Comparison of ENCODE assay signal across 7 cellular contexts in genomic region chr10:42816334-42816733, GRCh38. TPM values are rescaled to one million over a fixed set of nuclear protein-coding genes. Genes with fewer than 3 reads are reported as not detected.
DNase-seq lines count a peak whose midpoint lies in the region; ATAC-seq and TF ChIP-seq lines count a peak whose summit lies in the region.
"Not testable (repeated sequence)": the region's sequence is repeated elsewhere in the genome, so short reads cannot be mapped to it uniquely, and the experiment has no call there.

No MANE protein-coding gene starts in this region.

- H3K9ac ChIP-seq in HUES48 (ENCODE audit: low read depth, low read length) = not testable (repeated sequence)

- POLR2A ChIA-PET in A673 (lab: Charles Lee; ENCODE audit: low non-redundant PET) = not testable (repeated sequence)

- H3K27me3 Mint-ChIP-seq in T-helper 17 cell; central memory CD8-positive, alpha-beta T cell; glutamatergic neuron (ENCODE audit: unreplicated experiment); progenitor cell of endocrine pancreas: not testable (repeated sequence)

- H3K27ac Mint-ChIP-seq in T-helper 17 cell = peak overlapping the region; percentile 77
- peak overlapping the region; percentile 25 for H3K27ac Mint-ChIP-seq in central memory CD8-positive, alpha-beta T cell (ENCODE audit: low read depth)
- H3K27ac Mint-ChIP-seq in glutamatergic neuron (ENCODE audit: unreplicated experiment) = peak overlapping the region; percentile 53
- peak overlapping the region; percentile 71 for H3K27ac Mint-ChIP-seq in progenitor cell of endocrine pancreas

- H3K9me3 ChIP-seq in A673 (ENCODE audit: low read depth, low read length, poor library complexity, severe bottlenecking); HUES48 (ENCODE audit: control insufficient read depth, insufficient read depth, low read length); T-helper 17 cell (ENCODE audit: control insufficient read depth, low read length, poor library complexity, severe bottlenecking): not testable (repeated sequence)

- intact Hi-C loops in A673 (cut with micrococcal nuclease; ENCODE audit: unreplicated experiment) = not testable (repeated sequence)

- H3K4me3 Mint-ChIP-seq in T-helper 17 cell; central memory CD8-positive, alpha-beta T cell; glutamatergic neuron (ENCODE audit: unreplicated experiment); progenitor cell of endocrine pancreas (ENCODE audit: low read depth): not testable (repeated sequence)

- H3K27me3 ChIP-seq in A673 (replicated peaks; ENCODE audit: insufficient read depth, low read depth, low read length, poor library complexity); HUES48 (ENCODE audit: control insufficient read depth, insufficient read depth, low read length): not testable (repeated sequence)

- CTCF ChIA-PET in A673 (lab: Charles Lee) = not testable (repeated sequence)

- H3K27ac ChIP-seq in A673 (ENCODE audit: low read depth, low read length, poor library complexity, severe bottlenecking) = peak overlapping the region; percentile 9
- peak overlapping the region; percentile 94 for H3K27ac ChIP-seq in HUES48 (ENCODE audit: low read depth, low read length)

- peaks cover 11% of the 10 kb centered on the region for H3K9me3 Mint-ChIP-seq in central memory CD8-positive, alpha-beta T cell
- H3K9me3 Mint-ChIP-seq in glutamatergic neuron (ENCODE audit: unreplicated experiment); progenitor cell of endocrine pancreas (ENCODE audit: low read depth): not testable (repeated sequence)

- not testable (repeated sequence) for H3K4me3 ChIP-seq in A673 (ENCODE audit: low read depth, low read length, poor library complexity, severe bottlenecking); HUES48 (ENCODE audit: low read depth, low read length)

- BruUV-seq in A673 (replicated peaks; lab: Mats Ljungman, UMichigan) = not testable (repeated sequence)

- TF ChIP-seq CTCF in A673 (conservative IDR thresholded peaks at IDR 0.05; ENCODE audit: low read depth, low read length); glutamatergic neuron (IDR thresholded peaks at IDR 0.05; ENCODE audit: partially characterized antibody, unreplicated experiment); progenitor cell of endocrine pancreas (IDR thresholded peaks at IDR 0.05; ENCODE audit: unreplicated experiment): not testable (repeated sequence)

- not testable (repeated sequence) for ATAC-seq in T-helper 17 cell; central memory CD8-positive, alpha-beta T cell (replicated peaks; ENCODE audit: extremely low read depth, poor library complexity, severe bottlenecking)

- H3K36me3 ChIP-seq in A673 (ENCODE audit: insufficient read depth, low read length, poor library complexity, severe bottlenecking) (peaks cover 29% of the 10 kb centered on the region), HUES48 (ENCODE audit: control insufficient read depth, insufficient read depth, low read length) (peaks cover 35% of the 10 kb centered on the region)

- peaks cover 21% of the 10 kb centered on the region for H3K4me1 Mint-ChIP-seq in T-helper 17 cell
- H3K4me1 Mint-ChIP-seq in central memory CD8-positive, alpha-beta T cell = peaks cover 25% of the 10 kb centered on the region
- not testable (repeated sequence) for H3K4me1 Mint-ChIP-seq in glutamatergic neuron (ENCODE audit: low read depth, unreplicated experiment); progenitor cell of endocrine pancreas (ENCODE audit: low read depth)

- H3K36me3 Mint-ChIP-seq in T-helper 17 cell (ENCODE audit: low read depth) (peaks cover 26% of the 10 kb centered on the region), glutamatergic neuron (ENCODE audit: unreplicated experiment) (peaks cover 22% of the 10 kb centered on the region), progenitor cell of endocrine pancreas (ENCODE audit: insufficient read depth) (peaks cover 45% of the 10 kb centered on the region)
- H3K36me3 Mint-ChIP-seq in central memory CD8-positive, alpha-beta T cell (ENCODE audit: insufficient read depth) = peaks cover 60% of the 10 kb centered on the region

- not testable (repeated sequence) for H3K4me1 ChIP-seq in A673 (ENCODE audit: insufficient read depth, low read length, poor library complexity, severe bottlenecking)
- H3K4me1 ChIP-seq in HUES48 (ENCODE audit: control insufficient read depth, insufficient read depth, low read length) = peaks cover 27% of the 10 kb centered on the region

- DNase-seq in A673 (ENCODE audit: low spot score); T-helper 17 cell; central memory CD8-positive, alpha-beta T cell (ENCODE audit: low spot score in 2 of 2); glutamatergic neuron; progenitor cell of endocrine pancreas (ENCODE audit: low spot score, unreplicated experiment): not testable (repeated sequence)
- peak; percentile 16 for DNase-seq in iPS-NIHi7 (ENCODE audit: extremely low spot score)

RNA-seq across cellular contexts. Expression of gene BMS1, which starts 33.7 kb away (rescaled TPM):
- 33.7 and 35.9 TPM in 2 replicates for total RNA-seq in A673 (2021)
- total RNA-seq in T-helper 17 cell = 10 to 100 TPM; 13.0 to 14.2 TPM
- 17.3 TPM for total RNA-seq in glutamatergic neuron (ENCODE audit: unreplicated experiment)
- 22.4 and 23.2 TPM in 2 replicates for total RNA-seq in progenitor cell of endocrine pancreas

Comparison
In these comparisons a context has a peak if more than half of its experiments do, and no peak if none do; other contexts are left out.
1. H3K27ac Mint-ChIP-seq: peak in every context shown above with its lines; median percentile 77 in T-helper 17 cell; 71 in progenitor cell of endocrine pancreas; 53 in glutamatergic neuron; 25 in central memory CD8-positive, alpha-beta T cell.